Comparison of ENCODE assay signal across 1 cellular context in the genomic region with DNA sequence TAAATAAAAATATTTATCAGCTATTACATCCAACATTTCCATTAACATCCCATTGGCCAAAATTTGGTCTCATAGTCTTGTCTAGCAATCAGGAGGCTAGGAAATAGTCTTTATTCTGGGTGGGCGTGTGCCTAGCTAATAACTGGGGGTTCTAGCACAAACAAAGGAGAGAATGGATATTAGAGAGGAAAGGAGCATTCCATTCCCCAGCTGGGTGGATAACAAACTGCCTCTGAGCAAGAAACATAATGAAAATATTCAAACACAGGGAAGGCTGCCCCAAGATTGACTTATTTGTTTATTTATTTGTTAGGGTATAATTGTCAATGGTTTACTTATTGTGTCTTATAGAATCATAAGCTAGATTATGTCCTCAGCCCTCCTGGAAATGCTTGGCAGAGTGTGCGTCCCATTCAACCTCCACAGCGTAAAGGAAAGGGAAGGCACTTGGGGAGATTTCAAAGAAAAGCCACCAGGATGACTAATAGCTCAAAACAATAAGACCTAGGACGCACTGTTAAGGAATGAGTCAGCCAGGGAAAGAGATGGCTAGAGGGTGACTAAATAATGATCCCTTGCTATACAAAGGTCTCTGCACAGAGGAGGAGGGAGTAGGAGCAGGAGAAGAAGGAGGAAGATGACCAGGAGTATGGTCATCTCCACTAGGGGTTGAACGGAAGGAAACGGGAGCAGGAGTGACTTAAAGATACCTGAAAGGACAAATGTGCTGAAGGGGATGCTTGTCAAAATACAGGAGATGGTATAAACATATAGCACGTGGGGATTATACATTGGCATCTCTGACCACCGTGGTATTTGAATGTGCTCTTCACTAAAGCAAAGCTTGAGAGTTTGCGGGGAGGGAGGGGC.
TF ChIP-seq lines count a peak whose summit lies in the region.

No MANE protein-coding gene starts in this region.

TF ChIP-seq in GM23338, 12 proteins besides CTCF, POLR2A, EP300 and RAD21 (continued from another document):
- TF ChIP-seq, protein P1, sequence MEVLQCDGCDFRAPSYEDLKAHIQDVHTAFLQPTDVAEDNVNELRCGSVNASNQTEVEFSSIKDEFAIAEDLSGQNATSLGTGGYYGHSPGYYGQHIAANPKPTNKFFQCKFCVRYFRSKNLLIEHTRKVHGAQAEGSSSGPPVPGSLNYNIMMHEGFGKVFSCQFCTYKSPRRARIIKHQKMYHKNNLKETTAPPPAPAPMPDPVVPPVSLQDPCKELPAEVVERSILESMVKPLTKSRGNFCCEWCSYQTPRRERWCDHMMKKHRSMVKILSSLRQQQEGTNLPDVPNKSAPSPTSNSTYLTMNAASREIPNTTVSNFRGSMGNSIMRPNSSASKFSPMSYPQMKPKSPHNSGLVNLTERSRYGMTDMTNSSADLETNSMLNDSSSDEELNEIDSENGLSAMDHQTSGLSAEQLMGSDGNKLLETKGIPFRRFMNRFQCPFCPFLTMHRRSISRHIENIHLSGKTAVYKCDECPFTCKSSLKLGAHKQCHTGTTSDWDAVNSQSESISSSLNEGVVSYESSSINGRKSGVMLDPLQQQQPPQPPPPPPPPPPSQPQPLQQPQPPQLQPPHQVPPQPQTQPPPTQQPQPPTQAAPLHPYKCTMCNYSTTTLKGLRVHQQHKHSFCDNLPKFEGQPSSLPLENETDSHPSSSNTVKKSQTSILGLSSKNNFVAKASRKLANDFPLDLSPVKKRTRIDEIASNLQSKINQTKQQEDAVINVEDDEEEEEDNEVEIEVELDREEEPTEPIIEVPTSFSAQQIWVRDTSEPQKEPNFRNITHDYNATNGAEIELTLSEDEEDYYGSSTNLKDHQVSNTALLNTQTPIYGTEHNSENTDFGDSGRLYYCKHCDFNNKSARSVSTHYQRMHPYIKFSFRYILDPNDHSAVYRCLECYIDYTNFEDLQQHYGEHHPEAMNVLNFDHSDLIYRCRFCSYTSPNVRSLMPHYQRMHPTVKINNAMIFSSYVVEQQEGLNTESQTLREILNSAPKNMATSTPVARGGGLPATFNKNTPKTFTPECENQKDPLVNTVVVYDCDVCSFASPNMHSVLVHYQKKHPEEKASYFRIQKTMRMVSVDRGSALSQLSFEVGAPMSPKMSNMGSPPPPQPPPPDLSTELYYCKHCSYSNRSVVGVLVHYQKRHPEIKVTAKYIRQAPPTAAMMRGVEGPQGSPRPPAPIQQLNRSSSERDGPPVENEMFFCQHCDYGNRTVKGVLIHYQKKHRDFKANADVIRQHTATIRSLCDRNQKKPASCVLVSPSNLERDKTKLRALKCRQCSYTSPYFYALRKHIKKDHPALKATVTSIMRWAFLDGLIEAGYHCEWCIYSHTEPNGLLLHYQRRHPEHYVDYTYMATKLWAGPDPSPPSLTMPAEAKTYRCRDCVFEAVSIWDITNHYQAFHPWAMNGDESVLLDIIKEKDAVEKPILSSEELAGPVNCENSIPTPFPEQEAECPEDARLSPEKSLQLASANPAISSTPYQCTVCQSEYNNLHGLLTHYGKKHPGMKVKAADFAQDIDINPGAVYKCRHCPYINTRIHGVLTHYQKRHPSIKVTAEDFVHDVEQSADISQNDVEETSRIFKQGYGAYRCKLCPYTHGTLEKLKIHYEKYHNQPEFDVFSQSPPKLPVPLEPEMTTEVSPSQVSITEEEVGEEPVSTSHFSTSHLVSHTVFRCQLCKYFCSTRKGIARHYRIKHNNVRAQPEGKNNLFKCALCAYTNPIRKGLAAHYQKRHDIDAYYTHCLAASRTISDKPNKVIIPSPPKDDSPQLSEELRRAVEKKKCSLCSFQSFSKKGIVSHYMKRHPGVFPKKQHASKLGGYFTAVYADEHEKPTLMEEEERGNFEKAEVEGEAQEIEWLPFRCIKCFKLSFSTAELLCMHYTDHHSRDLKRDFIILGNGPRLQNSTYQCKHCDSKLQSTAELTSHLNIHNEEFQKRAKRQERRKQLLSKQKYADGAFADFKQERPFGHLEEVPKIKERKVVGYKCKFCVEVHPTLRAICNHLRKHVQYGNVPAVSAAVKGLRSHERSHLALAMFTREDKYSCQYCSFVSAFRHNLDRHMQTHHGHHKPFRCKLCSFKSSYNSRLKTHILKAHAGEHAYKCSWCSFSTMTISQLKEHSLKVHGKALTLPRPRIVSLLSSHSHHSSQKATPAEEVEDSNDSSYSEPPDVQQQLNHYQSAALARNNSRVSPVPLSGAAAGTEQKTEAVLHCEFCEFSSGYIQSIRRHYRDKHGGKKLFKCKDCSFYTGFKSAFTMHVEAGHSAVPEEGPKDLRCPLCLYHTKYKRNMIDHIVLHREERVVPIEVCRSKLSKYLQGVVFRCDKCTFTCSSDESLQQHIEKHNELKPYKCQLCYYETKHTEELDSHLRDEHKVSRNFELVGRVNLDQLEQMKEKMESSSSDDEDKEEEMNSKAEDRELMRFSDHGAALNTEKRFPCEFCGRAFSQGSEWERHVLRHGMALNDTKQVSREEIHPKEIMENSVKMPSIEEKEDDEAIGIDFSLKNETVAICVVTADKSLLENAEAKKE (CRISPR knock-in tag; IDR thresholded peaks at IDR 0.05) = no peak
- TF ChIP-seq CREB1 (CRISPR knock-in tag; IDR thresholded peaks at IDR 0.05; ENCODE audit: low read depth) = no peak
